Comparison of ENCODE assay signal across 1 cellular context in genomic region chr11:122836916-122837315, GRCh38.
A peak's percentile ranks its signal among the peaks of the same experiment; 100 is the strongest.
TF ChIP-seq lines count a peak whose summit lies in the region.

No MANE protein-coding gene starts in this region.

TF ChIP-seq in HepG2, 621 proteins besides CTCF, POLR2A, EP300 and RAD21:
- peak; percentile 52; the same call in 1 of the 2 replicates for TF ChIP-seq MAFF (IDR thresholded peaks at IDR 0.05; ENCODE audit: low read depth, low read length)
- TF ChIP-seq KMT2A (CRISPR knock-in tag; IDR thresholded peaks at IDR 0.05) = no peak
- TF ChIP-seq ATRX (CRISPR knock-in tag; IDR thresholded peaks at IDR 0.05; ENCODE audit: borderline replicate concordance) = no peak
- peak; percentile 31 to 65; a peak in 2 of 4 replicates for TF ChIP-seq MAFK (conservative IDR thresholded peaks at IDR 0.05 in 1 of 2, IDR thresholded peaks at IDR 0.05 in 1 of 2; ENCODE audit: low read length in 2 of 2)
